17 cellular contexts compared by ENCODE assay signal in genomic region chr9:130018260-130018659, GRCh38. TPM values are rescaled to one million over a fixed set of nuclear protein-coding genes. Genes with fewer than 3 reads are reported as not detected.
A peak's percentile ranks its signal among the peaks of the same experiment; 100 is the strongest.
DNase-seq lines count a peak whose midpoint lies in the region; ATAC-seq, FAIRE-seq and TF ChIP-seq lines count a peak whose summit lies in the region.
"Had no signal": no experiment of that assay in that cellular context is flagged by ENCODE, and none has a peak within 500 bp of the region (broad histone marks: within the 10 kb centered on the region; RNA-seq: fewer than 3 reads in every experiment).

No MANE protein-coding gene starts in this region.

- H3K4me3 Mint-ChIP-seq in CD4-positive, alpha-beta memory T cell = peak overlapping the region in 2 of 8 donors; percentile 17 to 49
- no peak overlapping the region for H3K4me3 Mint-ChIP-seq in activated naive CD8-positive, alpha-beta T cell
- no peak overlapping the region for H3K4me3 Mint-ChIP-seq in natural killer cell
- H3K4me3 Mint-ChIP-seq: endodermal cell had no signal

- no peak for ATAC-seq in natural killer cell
- no peak for ATAC-seq in HG03354 (IDR thresholded peaks at IDR 0.05; ENCODE audit: poor library complexity, severe bottlenecking, unreplicated experiment)
- ATAC-seq in GM18907 (IDR thresholded peaks at IDR 0.05; ENCODE audit: unreplicated experiment) = no peak
- ATAC-seq: left ventricle myocardium superior had no signal

- intact Hi-C loops in CD4-positive, alpha-beta memory T cell (cut with micrococcal nuclease) = no loop called here
- intact Hi-C loops in natural killer cell (cut with micrococcal nuclease) = no loop called here

- H3K36me3 Mint-ChIP-seq in CD4-positive, alpha-beta memory T cell = peaks cover 24 to 56% of the 10 kb centered on the region in 2 donors
- H3K36me3 Mint-ChIP-seq in activated naive CD8-positive, alpha-beta T cell = peaks cover 23% of the 10 kb centered on the region
- H3K36me3 Mint-ChIP-seq in natural killer cell = no peaks in the 10 kb centered on the region

- peak overlapping the region; percentile 29 to 85 (median 64) for H3K27ac Mint-ChIP-seq in CD4-positive, alpha-beta memory T cell
- H3K27ac Mint-ChIP-seq in activated naive CD8-positive, alpha-beta T cell = peak overlapping the region; percentile 99
- H3K27ac Mint-ChIP-seq in natural killer cell = peak overlapping the region; percentile 81 to 85
- H3K27ac Mint-ChIP-seq: endodermal cell had no signal

- no peaks in the 10 kb centered on the region for H3K9me3 ChIP-seq in CD4-positive, alpha-beta memory T cell (ENCODE audit: control insufficient read depth in 1 of 2, low read length in 2 of 2)
- H3K9me3 ChIP-seq: prostate gland had no signal

- H3K4me1 Mint-ChIP-seq in CD4-positive, alpha-beta memory T cell = peaks cover 49 to 81% (median 57%) of the 10 kb centered on the region in 4 donors
- peaks cover 67% of the 10 kb centered on the region for H3K4me1 Mint-ChIP-seq in activated naive CD8-positive, alpha-beta T cell (ENCODE audit: low read depth)
- peaks cover 45 to 50% of the 10 kb centered on the region in 2 donors for H3K4me1 Mint-ChIP-seq in natural killer cell
- H3K4me1 Mint-ChIP-seq: endodermal cell had no signal

- peak; percentile 31 for FAIRE-seq in GM18507 (lab: Jason Lieb, UNC)
- FAIRE-seq: H1 had no signal

- H3K4me3 ChIP-seq in CD4-positive, alpha-beta memory T cell (ENCODE audit: low read length in 2 of 2) = no peak overlapping the region
- H3K4me3 ChIP-seq: PC-9, prostate gland, SK-N-MC had no signal

- no peak for DNase-seq in CD4-positive, alpha-beta memory T cell
- DNase-seq in GM18507 (ENCODE audit: extremely low spot score, insufficient read length, low read depth) (no peak), natural killer cell (no peak), NCI-H2081 (lab: John Stamatoyannopoulos, UW) (no peak)
- DNase-seq: AML-193, cerebellar nuclear complex, endodermal cell, left ventricle myocardium superior, NCI-H1694, NCI-H526 treated with DMSO at 0.1 percent for 48 hours, PC-9 had no signal

- peaks cover 0 to 9% (median 2%) of the 10 kb centered on the region in 8 donors for H3K9me3 Mint-ChIP-seq in CD4-positive, alpha-beta memory T cell
- H3K9me3 Mint-ChIP-seq in activated naive CD8-positive, alpha-beta T cell (ENCODE audit: low read depth) = no peaks in the 10 kb centered on the region
- no peaks in the 10 kb centered on the region for H3K9me3 Mint-ChIP-seq in natural killer cell

- H3K27ac ChIP-seq in CD4-positive, alpha-beta memory T cell (ENCODE audit: low read depth, low read length) = no peak overlapping the region
- H3K27ac ChIP-seq: PC-9, prostate gland, SK-N-MC had no signal

- H3K27me3 Mint-ChIP-seq in CD4-positive, alpha-beta memory T cell = no peaks in the 10 kb centered on the region
- H3K27me3 Mint-ChIP-seq in activated naive CD8-positive, alpha-beta T cell = no peaks in the 10 kb centered on the region
- H3K27me3 Mint-ChIP-seq in natural killer cell (ENCODE audit: low read depth in 2 of 2) = no peaks in the 10 kb centered on the region

- TF ChIP-seq CTCF in natural killer cell (IDR thresholded peaks at IDR 0.05) = no peak

- H3K4me1 ChIP-seq in CD4-positive, alpha-beta memory T cell (ENCODE audit: insufficient read depth, low read length) = peaks cover 82% of the 10 kb centered on the region

- POLR2A ChIA-PET in CD4-positive, alpha-beta memory T cell (lab: Charles Lee; ENCODE audit: partially characterized antibody) = interaction anchor here (0.6 to 2.0 kb wide), 5 partner anchors 10 to 151 kb away, joined by 3 to 5 read pairs (median 3); no protein-coding TSS in a partner anchor

- no peaks in the 10 kb centered on the region for H3K27me3 ChIP-seq in CD4-positive, alpha-beta memory T cell (ENCODE audit: insufficient read depth, low read length)

- H3K36me3 ChIP-seq in CD4-positive, alpha-beta memory T cell (ENCODE audit: insufficient read depth, low read length) = peaks cover 3% of the 10 kb centered on the region
- H3K36me3 ChIP-seq: prostate gland had no signal

- CTCF ChIA-PET in CD4-positive, alpha-beta memory T cell (lab: Charles Lee; ENCODE audit: partially characterized antibody) = interaction anchor here (0.9 kb wide), 1 partner anchor 25 kb away, joined by 3 read pairs; no protein-coding TSS in a partner anchor

RNA-seq across cellular contexts. Expression of gene FNBP1, which starts 24.7 kb away (rescaled TPM):
- total RNA-seq in CD4-positive, alpha-beta memory T cell = 100 to 1,000 TPM; 197 to 202 TPM
- 100 to 1,000 TPM; 143 to 165 TPM for polyA plus RNA-seq in CD4-positive, alpha-beta memory T cell
- 100 to 1,000 TPM; 177 to 209 (median 203) TPM for total RNA-seq in natural killer cell

RNA-seq across cellular contexts. Expression of gene GPR107, which starts 35.4 kb away (rescaled TPM):
- 10 to 100 TPM; 23.8 to 24.4 TPM for total RNA-seq in CD4-positive, alpha-beta memory T cell
- 1 to 10 TPM; 2.2 to 3.3 TPM for polyA plus RNA-seq in CD4-positive, alpha-beta memory T cell
- 10 to 100 TPM; 32.9 to 49.5 (median 41.8) TPM for total RNA-seq in natural killer cell
